ENCODE assay signal across 28 cellular contexts in the genomic region with DNA sequence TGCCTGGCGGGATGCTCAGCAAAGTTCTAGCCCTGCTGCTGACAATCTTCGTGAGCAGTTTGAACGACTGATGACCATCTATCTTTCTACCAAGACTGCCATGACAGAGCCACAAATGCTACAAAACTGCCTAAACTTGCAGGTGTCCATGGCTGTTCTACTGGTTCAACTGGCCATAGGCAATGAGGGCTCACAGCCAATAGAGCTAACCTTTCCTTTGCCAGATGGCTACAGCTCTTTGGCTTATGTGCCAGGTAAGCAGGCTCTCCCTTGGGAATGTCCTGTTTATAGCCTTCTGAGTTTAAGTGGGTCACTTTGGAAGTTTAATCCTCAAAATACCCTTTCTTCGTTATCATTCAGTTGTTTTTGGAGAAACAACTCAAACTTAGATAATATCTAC. TPM values are rescaled to one million over a fixed set of nuclear protein-coding genes. Genes with fewer than 3 reads are reported as not detected.
A peak's percentile ranks its signal among the peaks of the same experiment; 100 is the strongest.
DNase-seq lines count a peak whose midpoint lies in the region; ATAC-seq and TF ChIP-seq lines count a peak whose summit lies in the region.
"Had no signal": no experiment of that assay in that cellular context is flagged by ENCODE, and none has a peak within 500 bp of the region (broad histone marks: within the 10 kb centered on the region; RNA-seq: fewer than 3 reads in every experiment).

No MANE protein-coding gene starts in this region.

- H3K36me3 ChIP-seq in mammary epithelial cell (ENCODE audit: insufficient read depth, low read length) = peaks cover 33% of the 10 kb centered on the region
- H3K36me3 ChIP-seq in prostate gland = peaks cover 0 to 30% of the 10 kb centered on the region in 2 donors

- no peak overlapping the region for H3K4me3 ChIP-seq in mammary epithelial cell (replicated peaks in 1 of 3; ENCODE audit: insufficient read depth in 1 of 3, low read depth in 2 of 3, low read length in 3 of 3)
- H3K4me3 ChIP-seq in prostate gland = no peak overlapping the region
- H3K4me3 ChIP-seq: K562, SK-N-MC had no signal

- H3K79me2 ChIP-seq in mammary epithelial cell (ENCODE audit: insufficient read depth, low read length) = no peaks in the 10 kb centered on the region

- no peak overlapping the region for H3K9ac ChIP-seq in mammary epithelial cell (ENCODE audit: insufficient read depth, low read length)

- CTCF ChIA-PET in mammary epithelial cell (lab: Charles Lee; ENCODE audit: low non-redundant PET) = no interaction called here

- H3K27me3 ChIP-seq in mammary epithelial cell (ENCODE audit: insufficient read depth, low read length) = no peaks in the 10 kb centered on the region
- no peaks in the 10 kb centered on the region for H3K27me3 ChIP-seq in prostate gland (replicated peaks; ENCODE audit: insufficient read depth)

- no peak overlapping the region for H3K4me2 ChIP-seq in mammary epithelial cell (ENCODE audit: insufficient read depth, low read depth, low read length)

- H3K4me1 ChIP-seq in mammary epithelial cell (ENCODE audit: insufficient read depth, low read length) (peaks cover 7% of the 10 kb centered on the region), prostate gland (replicated peaks) (no peaks in the 10 kb centered on the region)

- H4K20me1 ChIP-seq in mammary epithelial cell (ENCODE audit: insufficient read depth, low read length) = no peaks in the 10 kb centered on the region

- no peak overlapping the region for H2AFZ ChIP-seq in mammary epithelial cell (ENCODE audit: low read depth, low read length)

- DNase-seq in T47D (ENCODE audit: low read depth in 1 of 2, low spot score in 1 of 2) (peak; percentile 25 to 90), mammary epithelial cell (no peak), prostate gland (ENCODE audit: low spot score) (peak; percentile 37), left ventricle myocardium superior (no peak), NOMO-1 (lab: John Stamatoyannopoulos, UW; ENCODE audit: unreplicated experiment in 2 of 2) (no peak)
- DNase-seq: CD8-positive, alpha-beta memory T cell; DMS 273 treated with DMSO at 0.1 percent for 48 hours; DMS79; EL; GF-D8; HCEC 1CT; Kasumi-1; MV-4-11; NCI-H1105; NCI-H1436 treated with DMSO at 0.1 percent for 48 hours; NCI-H187 treated with DMSO at 0.1 percent for 48 hours; NCI-H2171 treated with DMSO at 0.1 percent for 48 hours; NCI-H345; NCI-H774; SIG-M5 had no signal

- H3K27ac ChIP-seq in mammary epithelial cell (ENCODE audit: insufficient read depth, low read depth, low read length) = no peak overlapping the region
- H3K27ac ChIP-seq in VCaP = 0 out of 2 replicates have a peak overlapping the region, but pooled peaks have one; percentile 10
- peak overlapping the region in 1 of 2 donors; percentile 9 for H3K27ac ChIP-seq in prostate gland
- H3K27ac ChIP-seq: SK-N-MC had no signal

- dilution Hi-C loops in mammary epithelial cell (cut with HindIII; ENCODE audit: low sequenced_read_pairs) = no loop called here

- no peaks in the 10 kb centered on the region for H3K9me3 ChIP-seq in mammary epithelial cell (replicated peaks; ENCODE audit: insufficient read depth, low read length)
- H3K9me3 ChIP-seq in prostate gland = no peaks in the 10 kb centered on the region

- WGBS in mammary epithelial cell (ENCODE audit: low coverage, missing lambda C conversion rate) = 90% methylated on average over 4 of the region's 4 CpGs
- WGBS in prostate gland = 81% methylated on average over 4 of the region's 4 CpGs

- no peak for ATAC-seq in left ventricle myocardium superior
- ATAC-seq in HG02763 (IDR thresholded peaks at IDR 0.05; ENCODE audit: unreplicated experiment) = no peak
- ATAC-seq: K562 had no signal

- TF ChIP-seq POLR2A in prostate gland (IDR thresholded peaks at IDR 0.05) = no peak

- intact Hi-C loops in mammary epithelial cell (cut with micrococcal nuclease) (no loop called here), prostate gland (cut with DNase I) (no loop called here), left ventricle myocardium superior (cut with micrococcal nuclease) (no loop called here)

- no peak for TF ChIP-seq CTCF in mammary epithelial cell (conservative IDR thresholded peaks at IDR 0.05 in 1 of 2, IDR thresholded peaks at IDR 0.05 in 1 of 2; ENCODE audit: extremely low read depth in 1 of 2, insufficient read depth in 1 of 2, low read depth in 1 of 2, low read length in 2 of 2)
- no peak for TF ChIP-seq CTCF in VCaP (conservative IDR thresholded peaks at IDR 0.05)
- no peak for TF ChIP-seq CTCF in prostate gland (IDR thresholded peaks at IDR 0.05)

- no TSS peak for BruUV-seq in mammary epithelial cell (replicated peaks; lab: Mats Ljungman, UMichigan)

- in situ Hi-C loops in T47D (cut with HindIII; ENCODE audit: low pct_unique_long_range_greater_than_20kb, low sequenced_read_pairs) = no loop called here
- in situ Hi-C loops in mammary epithelial cell (cut with MboI; ENCODE audit: low sequenced_read_pairs in 2 of 2) = loop anchor here in 1 of 2 donors (25.0 kb wide), 1 partner anchor 108 kb away; no protein-coding TSS in a partner anchor

RNA-seq across cellular contexts. Expression of gene UBE4A, which starts 20.1 kb away (rescaled TPM):
- 10 to 100 TPM; 31.9 to 54.3 TPM for total RNA-seq in mammary epithelial cell
- polyA plus RNA-seq in mammary epithelial cell = 9.4 TPM
- 73.2 TPM for polyA minus RNA-seq in mammary epithelial cell
- 10 to 100 TPM; 50.2 to 57.9 TPM for total RNA-seq in prostate gland
- 37.6 TPM for total RNA-seq in left ventricle myocardium superior

RNA-seq across cellular contexts. Expression of gene ATP5MG, which starts 21.9 kb away (rescaled TPM):
- total RNA-seq in mammary epithelial cell = 100 to 1,000 TPM in 1 of 2 donors, 10 to 100 TPM in 1; 24.8 to 187 TPM
- 266 TPM for polyA plus RNA-seq in mammary epithelial cell
- 109 TPM for polyA minus RNA-seq in mammary epithelial cell
- total RNA-seq in prostate gland = 10 to 100 TPM; 32.9 to 66.4 TPM
- total RNA-seq in left ventricle myocardium superior = 756 TPM

RNA-seq across cellular contexts. Expression of gene CD3G, which starts 35.4 kb away (rescaled TPM):
- total RNA-seq in mammary epithelial cell = not detected
- polyA plus RNA-seq in mammary epithelial cell = not detected
- not detected for polyA minus RNA-seq in mammary epithelial cell
- 1 to 10 TPM; 1.2 to 1.7 TPM for total RNA-seq in prostate gland
- total RNA-seq in left ventricle myocardium superior = 0.27 TPM
- total RNA-seq: A673, H1, HT-29, MCF 10A had no signal
- polyA plus RNA-seq: H1 had no signal

RNA-seq across cellular contexts. Expression of gene CD3D, which starts 37.0 kb away (rescaled TPM):
- total RNA-seq in mammary epithelial cell = not detected
- polyA plus RNA-seq in mammary epithelial cell = not detected
- not detected for polyA minus RNA-seq in mammary epithelial cell
- total RNA-seq in prostate gland = 1 to 10 TPM in 1 of 2 donors, under 1 TPM in 1; 0.55 to 4.4 TPM
- 1.6 TPM for total RNA-seq in left ventricle myocardium superior
- total RNA-seq: A673, H1, HT-29, MCF 10A had no signal
- polyA plus RNA-seq: H1 had no signal

RNA-seq across cellular contexts. Expression of gene KMT2A, which starts 56.8 kb away (rescaled TPM):
- 10 to 100 TPM; 35.7 to 55.2 TPM for total RNA-seq in mammary epithelial cell
- 15.0 TPM for polyA plus RNA-seq in mammary epithelial cell
- polyA minus RNA-seq in mammary epithelial cell = 104 TPM
- 10 to 100 TPM; 82.6 to 89.0 TPM for total RNA-seq in prostate gland
- total RNA-seq in left ventricle myocardium superior = 21.1 TPM

Comparison
In these comparisons a context has a peak if more than half of its experiments do, and no peak if none do; other contexts are left out.
1. DNase-seq: peak in T47D (2 of 2) and prostate gland (single experiment); none in mammary epithelial cell (single experiment), left ventricle myocardium superior (single experiment) and NOMO-1 (0 of 2).